1 cellular context compared by ENCODE assay signal in genomic region chr6:56521454-56521853, GRCh38.
TF ChIP-seq lines count a peak whose summit lies in the region.

No MANE protein-coding gene starts in this region.

TF ChIP-seq in HepG2, 621 proteins besides CTCF, POLR2A, EP300 and RAD21 (continues in another document):
- TF ChIP-seq FOXJ3 (CRISPR knock-in tag; IDR thresholded peaks at IDR 0.05; ENCODE audit: borderline replicate concordance), result peak; percentile 15; the same call in 1 of the 2 replicates
- no peak for TF ChIP-seq ZNF737 (CRISPR knock-in tag; IDR thresholded peaks at IDR 0.05; ENCODE audit: borderline replicate concordance)
- TF ChIP-seq RARG (CRISPR knock-in tag; IDR thresholded peaks at IDR 0.05; ENCODE audit: low read depth), result no peak
- TF ChIP-seq NFIC (IDR thresholded peaks at IDR 0.05; ENCODE audit: low read length), result peak; percentile 57; the same call in 1 of the 2 replicates
- TF ChIP-seq ELF1 (CRISPR knock-in tag; IDR thresholded peaks at IDR 0.05), result no peak
- TF ChIP-seq PLRG1 (conservative IDR thresholded peaks at IDR 0.05), result no peak
- TF ChIP-seq HDAC2 (CRISPR knock-in tag; IDR thresholded peaks at IDR 0.05), result no peak
- TF ChIP-seq ZNF281 (CRISPR knock-in tag; IDR thresholded peaks at IDR 0.05; ENCODE audit: borderline replicate concordance), result no peak
- peak; percentile 81; the same call in 1 of the 2 replicates for TF ChIP-seq TCF7 (IDR thresholded peaks at IDR 0.05; ENCODE audit: low read depth)
- no peak for TF ChIP-seq ZFAT (CRISPR knock-in tag; conservative IDR thresholded peaks at IDR 0.05)
- TF ChIP-seq ASH2L (IDR thresholded peaks at IDR 0.05; ENCODE audit: insufficient read length, low read depth, low read length), result peak; percentile 37
- TF ChIP-seq GATAD2A (CRISPR knock-in tag; IDR thresholded peaks at IDR 0.05), result peak; percentile 64
- peak; percentile 78; the same call in 1 of the 2 replicates for TF ChIP-seq NCOR1 (IDR thresholded peaks at IDR 0.05; ENCODE audit: borderline replicate concordance, low read length)
- no peak for TF ChIP-seq MBNL3 (CRISPR knock-in tag; conservative IDR thresholded peaks at IDR 0.05)
- TF ChIP-seq HNRNPK (IDR thresholded peaks at IDR 0.05; ENCODE audit: low read depth, low read length, poor library complexity, severe bottlenecking), result no peak
- no peak for TF ChIP-seq THAP11 (CRISPR knock-in tag; IDR thresholded peaks at IDR 0.05)
- 0 out of 2 replicates have a peak, but pooled peaks have one; percentile 47 for TF ChIP-seq ZNF652 (CRISPR knock-in tag; IDR thresholded peaks at IDR 0.05; ENCODE audit: borderline replicate concordance, low read depth)
- TF ChIP-seq XRCC5 (optimal IDR thresholded peaks at IDR 0.05; ENCODE audit: low read length), result no peak
- no peak for TF ChIP-seq CBX2 (IDR thresholded peaks at IDR 0.05; ENCODE audit: low read depth, low read length)
- TF ChIP-seq CBX2 (CRISPR knock-in tag; IDR thresholded peaks at IDR 0.05; ENCODE audit: low read depth), result no peak
- peak; percentile 49; the same call in 1 of the 2 replicates for TF ChIP-seq SOX5 (CRISPR knock-in tag; IDR thresholded peaks at IDR 0.05; ENCODE audit: borderline replicate concordance)
- no peak for TF ChIP-seq AHDC1 (CRISPR knock-in tag; IDR thresholded peaks at IDR 0.05; ENCODE audit: borderline replicate concordance)
- peak; percentile 44; the same call in 1 of the 2 replicates for TF ChIP-seq CEBPG (CRISPR knock-in tag; IDR thresholded peaks at IDR 0.05)
- TF ChIP-seq ZNF562 (CRISPR knock-in tag; IDR thresholded peaks at IDR 0.05; ENCODE audit: borderline replicate concordance), result no peak
- no peak for TF ChIP-seq NR1H2 (CRISPR knock-in tag; IDR thresholded peaks at IDR 0.05; ENCODE audit: borderline replicate concordance, low read depth)
- TF ChIP-seq CERS6 (CRISPR knock-in tag; IDR thresholded peaks at IDR 0.05), result no peak
- TF ChIP-seq POGZ (CRISPR knock-in tag; IDR thresholded peaks at IDR 0.05), result no peak
- no peak for TF ChIP-seq SOX13 (IDR thresholded peaks at IDR 0.05)
- peak in 1 of 2 experiments; percentile 71; a peak in 1 of 4 replicates for TF ChIP-seq SOX13 (CRISPR knock-in tag; conservative IDR thresholded peaks at IDR 0.05 in 1 of 2, IDR thresholded peaks at IDR 0.05 in 1 of 2)
- TF ChIP-seq YY1 (IDR thresholded peaks at IDR 0.05; ENCODE audit: insufficient read depth, insufficient replicate concordance, low read depth, low read length), result no peak
- no peak for TF ChIP-seq IRX3 (CRISPR knock-in tag; IDR thresholded peaks at IDR 0.05; ENCODE audit: borderline replicate concordance, low read depth)
- no peak for TF ChIP-seq ZMYM4 (CRISPR knock-in tag; IDR thresholded peaks at IDR 0.05)
- TF ChIP-seq RELA (CRISPR knock-in tag; IDR thresholded peaks at IDR 0.05), result no peak
- TF ChIP-seq ZBTB33 (CRISPR knock-in tag; IDR thresholded peaks at IDR 0.05), result no peak
- TF ChIP-seq ARID5B (CRISPR knock-in tag; IDR thresholded peaks at IDR 0.05), result peak; percentile 66; the same call in 1 of the 2 replicates
- TF ChIP-seq POLR2AphosphoS2 (IDR thresholded peaks at IDR 0.05; ENCODE audit: low read depth, low read length), result no peak
- peak; percentile 48; the same call in 1 of the 2 replicates for TF ChIP-seq SIX4 (CRISPR knock-in tag; IDR thresholded peaks at IDR 0.05)
- TF ChIP-seq ZNF205 (CRISPR knock-in tag; IDR thresholded peaks at IDR 0.05), result no peak
- TF ChIP-seq HNF1A (IDR thresholded peaks at IDR 0.05; ENCODE audit: low read depth), result peak; percentile 55; the same call in 1 of the 2 replicates
- no peak for TF ChIP-seq HNF1A (CRISPR knock-in tag; IDR thresholded peaks at IDR 0.05; ENCODE audit: borderline replicate concordance)
- no peak for TF ChIP-seq YEATS4 (CRISPR knock-in tag; IDR thresholded peaks at IDR 0.05; ENCODE audit: borderline replicate concordance)
- peak; percentile 85 for TF ChIP-seq BCL6 (CRISPR knock-in tag; IDR thresholded peaks at IDR 0.05)
- no peak for TF ChIP-seq SNAPC2 (CRISPR knock-in tag; IDR thresholded peaks at IDR 0.05)
- TF ChIP-seq FOXP1 (IDR thresholded peaks at IDR 0.05), result no peak
- peak; percentile 44; the same call in 1 of the 2 replicates for TF ChIP-seq FOXP1 (CRISPR knock-in tag; IDR thresholded peaks at IDR 0.05)
- no peak for TF ChIP-seq PAWR (CRISPR knock-in tag; IDR thresholded peaks at IDR 0.05; ENCODE audit: borderline replicate concordance)
- TF ChIP-seq PHB2 (IDR thresholded peaks at IDR 0.05; ENCODE audit: partially characterized antibody), result no peak
- no peak for TF ChIP-seq SP140L (CRISPR knock-in tag; IDR thresholded peaks at IDR 0.05; ENCODE audit: borderline replicate concordance)
- TF ChIP-seq FOXA3 (CRISPR knock-in tag; IDR thresholded peaks at IDR 0.05), result peak; percentile 40; the same call in 1 of the 2 replicates
